Comparison of ENCODE assay signal across 8 cellular contexts in genomic region chr3:147616998-147617619, GRCh38.
DNase-seq lines count a peak whose midpoint lies in the region; ATAC-seq and TF ChIP-seq lines count a peak whose summit lies in the region.

No MANE protein-coding gene starts in this region.

- intact Hi-C loops in Panc1 (cut with micrococcal nuclease; ENCODE audit: unreplicated experiment): no loop called here
- intact Hi-C loops in activated T-helper 2 cell treated with anti-CD3 and anti-CD28 coated beads, Interferon-gamma antibody, Interleukin-2, Interleukin-4, amounts not matched to agents 10 μg/mL and 5 μg/mL and 100 μg/mL, durations not matched to agents 14 hours and 24 hours and 36 hours (cut with micrococcal nuclease): no loop called here

- POLR2A ChIA-PET in Panc1 (lab: Charles Lee): no interaction called here

- ATAC-seq in Panc1: no peak
- ATAC-seq in HG03432 (IDR thresholded peaks at IDR 0.05; ENCODE audit: unreplicated experiment): no peak
- no peak for ATAC-seq in HG03097 (IDR thresholded peaks at IDR 0.05; ENCODE audit: low FRiP score, unreplicated experiment)

- H3K27me3 Mint-ChIP-seq in activated T-helper 2 cell treated with anti-CD3 and anti-CD28 coated beads, Interferon-gamma antibody, Interleukin-2, Interleukin-4, amounts not matched to agents 10 μg/mL and 5 μg/mL and 100 μg/mL, durations not matched to agents 14 hours and 24 hours and 36 hours (ENCODE audit: low read depth): no peaks in the 10 kb centered on the region

- H3K36me3 ChIP-seq in Panc1 (ENCODE audit: control insufficient read depth, insufficient read depth, low read length): no peaks in the 10 kb centered on the region; the same call in 1 of the 2 replicates

- H3K9me3 Mint-ChIP-seq in activated T-helper 2 cell treated with anti-CD3 and anti-CD28 coated beads, Interferon-gamma antibody, Interleukin-2, Interleukin-4, amounts not matched to agents 10 μg/mL and 5 μg/mL and 100 μg/mL, durations not matched to agents 14 hours and 24 hours and 36 hours: no peaks in the 10 kb centered on the region

- H3K4me3 ChIP-seq in AG09309 (ENCODE audit: control insufficient read depth, low read depth, low read length) (no peak overlapping the region), Panc1 (ENCODE audit: low read depth in 2 of 2, low read length in 2 of 2) (no peak overlapping the region)

- H3K4me1 ChIP-seq in Panc1 (ENCODE audit: control insufficient read depth, insufficient read depth, low read length): no peaks in the 10 kb centered on the region

- no TSS peak for BruUV-seq in Panc1 (replicated peaks; lab: Mats Ljungman, UMichigan)

- CTCF ChIA-PET in Panc1 (lab: Charles Lee): no interaction called here

- no peaks in the 10 kb centered on the region for H3K9me3 ChIP-seq in Panc1 (ENCODE audit: control insufficient read depth, insufficient read depth, low read depth, low read length)

- no peak for DNase-seq in AG09309 (ENCODE audit: low read depth)
- DNase-seq in H4 (ENCODE audit: low spot score): peak; percentile 12
- no peak for DNase-seq in Panc1 (ENCODE audit: low read depth, low spot score)
- peak; percentile 8 for DNase-seq in foreskin melanocyte
- no peak for DNase-seq in activated T-helper 2 cell treated with anti-CD3 and anti-CD28 coated beads, Interferon-gamma antibody, Interleukin-2, Interleukin-4, amounts not matched to agents 10 μg/mL and 5 μg/mL and 100 μg/mL, durations not matched to agents 14 hours and 24 hours and 36 hours (ENCODE audit: low spot score)
- no peak for DNase-seq in NCI-H446 treated with DMSO at 0.1 percent for 48 hours (lab: John Stamatoyannopoulos, UW)

- no peaks in the 10 kb centered on the region for H3K36me3 Mint-ChIP-seq in activated T-helper 2 cell treated with anti-CD3 and anti-CD28 coated beads, Interferon-gamma antibody, Interleukin-2, Interleukin-4, amounts not matched to agents 10 μg/mL and 5 μg/mL and 100 μg/mL, durations not matched to agents 14 hours and 24 hours and 36 hours (ENCODE audit: low read depth)

- H3K27ac ChIP-seq in Panc1 (ENCODE audit: low read length): no peak overlapping the region

- no peaks in the 10 kb centered on the region for H3K4me1 Mint-ChIP-seq in activated T-helper 2 cell treated with anti-CD3 and anti-CD28 coated beads, Interferon-gamma antibody, Interleukin-2, Interleukin-4, amounts not matched to agents 10 μg/mL and 5 μg/mL and 100 μg/mL, durations not matched to agents 14 hours and 24 hours and 36 hours (ENCODE audit: low read depth)

- TF ChIP-seq CTCF in AG09309 (IDR thresholded peaks at IDR 0.05; ENCODE audit: control insufficient read depth, insufficient read depth, low read depth, low read length, missing control alignments) (peak; percentile 37), Panc1 (IDR thresholded peaks at IDR 0.05) (peak; percentile 30; the same call in 1 of the 2 replicates)

- H3K4me3 Mint-ChIP-seq in activated T-helper 2 cell treated with anti-CD3 and anti-CD28 coated beads, Interferon-gamma antibody, Interleukin-2, Interleukin-4, amounts not matched to agents 10 μg/mL and 5 μg/mL and 100 μg/mL, durations not matched to agents 14 hours and 24 hours and 36 hours (ENCODE audit: low read depth): no peak overlapping the region

- in situ Hi-C loops in Panc1 (cut with HindIII; ENCODE audit: low pct_unique_long_range_greater_than_20kb, low sequenced_read_pairs): no loop called here

- H3K27me3 ChIP-seq in Panc1 (ENCODE audit: control insufficient read depth, insufficient read depth, low read length): no peaks in the 10 kb centered on the region

- no peak overlapping the region for H3K27ac Mint-ChIP-seq in activated T-helper 2 cell treated with anti-CD3 and anti-CD28 coated beads, Interferon-gamma antibody, Interleukin-2, Interleukin-4, amounts not matched to agents 10 μg/mL and 5 μg/mL and 100 μg/mL, durations not matched to agents 14 hours and 24 hours and 36 hours

Comparison
In these comparisons a context has a peak if more than half of its experiments do, and no peak if none do; other contexts are left out.
1. DNase-seq: peak in H4 (single experiment) and foreskin melanocyte (single experiment); none in AG09309 (single experiment), Panc1 (single experiment), activated T-helper 2 cell treated with anti-CD3 and anti-CD28 coated beads, Interferon-gamma antibody, Interleukin-2, Interleukin-4, amounts not matched to agents 10 μg/mL and 5 μg/mL and 100 μg/mL, durations not matched to agents 14 hours and 24 hours and 36 hours (single experiment) and NCI-H446 treated with DMSO at 0.1 percent for 48 hours (single experiment).